19 cellular contexts compared by ENCODE assay signal in genomic region chr12:94267530-94267877, GRCh38.
DNase-seq lines count a peak whose midpoint lies in the region; TF ChIP-seq lines count a peak whose summit lies in the region.
"Had no signal": no experiment of that assay in that cellular context is flagged by ENCODE, and none has a peak within 500 bp of the region (broad histone marks: within the 10 kb centered on the region; RNA-seq: fewer than 3 reads in every experiment).

No MANE protein-coding gene starts in this region.

- no peaks in the 10 kb centered on the region for H3K79me2 ChIP-seq in osteoblast (ENCODE audit: insufficient read depth, low read length)

- H3K4me1 ChIP-seq in left ventricle myocardium inferior (peaks cover 35% of the 10 kb centered on the region), osteoblast (ENCODE audit: insufficient read depth, low read length) (peaks cover 18% of the 10 kb centered on the region), uterus (peaks cover 0 to 8% of the 10 kb centered on the region in 2 donors)

- H3K27me3 ChIP-seq in left ventricle myocardium inferior (ENCODE audit: low read depth) (no peaks in the 10 kb centered on the region), osteoblast (ENCODE audit: insufficient read depth, low read length) (no peaks in the 10 kb centered on the region), uterus (no peaks in the 10 kb centered on the region)
- H3K27me3 ChIP-seq: cardiac muscle cell had no signal

- no peak overlapping the region for H2AFZ ChIP-seq in osteoblast (ENCODE audit: low read length)

- no peak for TF ChIP-seq POLR2A in uterus (IDR thresholded peaks at IDR 0.05)

- H3K9me3 ChIP-seq in left ventricle myocardium inferior (replicated peaks) (no peaks in the 10 kb centered on the region), osteoblast (ENCODE audit: low read depth, low read length) (no peaks in the 10 kb centered on the region), uterus (no peaks in the 10 kb centered on the region)

- DNase-seq in left ventricle myocardium inferior (no peak), cardiac septum (ENCODE audit: low spot score) (no peak), epidermal melanocyte (ENCODE audit: insufficient read length, low spot score) (peak; percentile 52), osteoblast (ENCODE audit: insufficient read length, low spot score, missing footprints) (peak; percentile 69), uterus (peak in 1 of 2 donors; percentile 41), COR-L47 (lab: John Stamatoyannopoulos, UW) (no peak), DMS153 treated with DMSO at 0.1 percent for 48 hours (lab: John Stamatoyannopoulos, UW; ENCODE audit: unreplicated experiment) (no peak)
- no peak for DNase-seq in activated CD4-positive, alpha-beta T cell treated with anti-CD3 and anti-CD28 coated beads, Interleukin-2, amount 50 U/mL, for 4 hours
- DNase-seq: ACHN; activated CD4-positive, CD25-positive, alpha-beta regulatory T cell; activated CD8-positive, alpha-beta memory T cell treated with anti-CD3 and anti-CD28 coated beads, Interleukin-2, amount 50 U/mL, for 48 hours; DMS 273 treated with DMSO at 0.1 percent for 48 hours; glutamatergic neuron; kidney glomerular epithelial cell; NCI-H1436; stimulated activated CD4-positive, alpha-beta T cell treated with anti-CD3 and anti-CD28 coated beads, Interleukin-2, amount 100 ng/mL, for 24 hours; stimulated activated CD8-positive, alpha-beta memory T cell treated with anti-CD3 and anti-CD28 coated beads, Interleukin-4, amount 100 ng/mL, for 48 hours had no signal

- H3K4me3 ChIP-seq in left ventricle myocardium inferior = no peak overlapping the region
- no peak overlapping the region for H3K4me3 ChIP-seq in osteoblast (ENCODE audit: insufficient read depth, low read length)
- H3K4me3 ChIP-seq in uterus = no peak overlapping the region
- H3K4me3 ChIP-seq: cardiac muscle cell had no signal

- intact Hi-C loops in left ventricle myocardium inferior (cut with micrococcal nuclease) = no loop called here
- intact Hi-C loops in cardiac septum (cut with DNase I) = no loop called here
- intact Hi-C loops in uterus (cut with DNase I; ENCODE audit: low total_unique reads) = no loop called here

- H3K27ac ChIP-seq in left ventricle myocardium inferior (replicated peaks) (peak overlapping the region; percentile 70), osteoblast (ENCODE audit: low read depth, low read length) (no peak overlapping the region), uterus (peak overlapping the region; percentile 83)
- H3K27ac ChIP-seq: cardiac muscle cell, KMS-11 had no signal

- H3K4me2 ChIP-seq in osteoblast (ENCODE audit: insufficient read depth, low read length) = peak overlapping the region; percentile 55
- H3K4me2 ChIP-seq: KMS-11 had no signal

- no peaks in the 10 kb centered on the region for H3K36me3 ChIP-seq in left ventricle myocardium inferior
- H3K36me3 ChIP-seq in osteoblast (ENCODE audit: insufficient read depth, low read length) = no peaks in the 10 kb centered on the region
- no peaks in the 10 kb centered on the region for H3K36me3 ChIP-seq in uterus
- H3K36me3 ChIP-seq: cardiac muscle cell had no signal

- TF ChIP-seq CTCF in left ventricle myocardium inferior (IDR thresholded peaks at IDR 0.05; ENCODE audit: borderline replicate concordance) (no peak), osteoblast (IDR thresholded peaks at IDR 0.05; ENCODE audit: extremely low read depth, low read depth, low read length) (no peak), uterus (IDR thresholded peaks at IDR 0.05) (no peak)

- H4K20me1 ChIP-seq in osteoblast (ENCODE audit: insufficient read depth, low read length) = no peaks in the 10 kb centered on the region

Comparison
In these comparisons a context has a peak if more than half of its experiments do, and no peak if none do; other contexts are left out.
1. DNase-seq: peak in epidermal melanocyte (single experiment) and osteoblast (single experiment); none in left ventricle myocardium inferior (single experiment), cardiac septum (single experiment), COR-L47 (single experiment), DMS153 treated with DMSO at 0.1 percent for 48 hours (single experiment) and activated CD4-positive, alpha-beta T cell treated with anti-CD3 and anti-CD28 coated beads, Interleukin-2, amount 50 U/mL, for 4 hours (0 of 2).